Comparison of ENCODE assay signal across 1 cellular context in genomic region chr9:128438343-128439109, GRCh38.
A peak's percentile ranks its signal among the peaks of the same experiment; 100 is the strongest.
TF ChIP-seq lines count a peak whose summit lies in the region.

No MANE protein-coding gene starts in this region.

TF ChIP-seq in SK-N-SH, 30 proteins besides CTCF, POLR2A, EP300 and RAD21 (continued from another document):
- no peak for TF ChIP-seq REST (IDR thresholded peaks at IDR 0.05; ENCODE audit: low read depth, low read length)
- TF ChIP-seq, protein P1, sequence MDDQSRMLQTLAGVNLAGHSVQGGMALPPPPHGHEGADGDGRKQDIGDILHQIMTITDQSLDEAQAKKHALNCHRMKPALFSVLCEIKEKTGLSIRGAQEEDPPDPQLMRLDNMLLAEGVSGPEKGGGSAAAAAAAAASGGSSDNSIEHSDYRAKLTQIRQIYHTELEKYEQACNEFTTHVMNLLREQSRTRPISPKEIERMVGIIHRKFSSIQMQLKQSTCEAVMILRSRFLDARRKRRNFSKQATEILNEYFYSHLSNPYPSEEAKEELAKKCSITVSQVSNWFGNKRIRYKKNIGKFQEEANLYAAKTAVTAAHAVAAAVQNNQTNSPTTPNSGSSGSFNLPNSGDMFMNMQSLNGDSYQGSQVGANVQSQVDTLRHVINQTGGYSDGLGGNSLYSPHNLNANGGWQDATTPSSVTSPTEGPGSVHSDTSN (IDR thresholded peaks at IDR 0.05) = no peak
- 0 out of 2 replicates have a peak, but pooled peaks have one; percentile 54 for TF ChIP-seq SIN3A (IDR thresholded peaks at IDR 0.05; ENCODE audit: borderline replicate concordance, low read depth, low read length)
- TF ChIP-seq, protein P2, sequence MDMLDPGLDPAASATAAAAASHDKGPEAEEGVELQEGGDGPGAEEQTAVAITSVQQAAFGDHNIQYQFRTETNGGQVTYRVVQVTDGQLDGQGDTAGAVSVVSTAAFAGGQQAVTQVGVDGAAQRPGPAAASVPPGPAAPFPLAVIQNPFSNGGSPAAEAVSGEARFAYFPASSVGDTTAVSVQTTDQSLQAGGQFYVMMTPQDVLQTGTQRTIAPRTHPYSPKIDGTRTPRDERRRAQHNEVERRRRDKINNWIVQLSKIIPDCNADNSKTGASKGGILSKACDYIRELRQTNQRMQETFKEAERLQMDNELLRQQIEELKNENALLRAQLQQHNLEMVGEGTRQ (IDR thresholded peaks at IDR 0.05; ENCODE audit: borderline replicate concordance, low read depth, low read length) = no peak
- TF ChIP-seq MAX (IDR thresholded peaks at IDR 0.05; ENCODE audit: low read depth) = 0 out of 2 replicates have a peak, but pooled peaks have one; percentile 18
- no peak for TF ChIP-seq FOXM1 (IDR thresholded peaks at IDR 0.05; ENCODE audit: low read depth)
- TF ChIP-seq GATA2 (CRISPR knock-in tag; IDR thresholded peaks at IDR 0.05) = no peak
- no peak for TF ChIP-seq MEF2A (IDR thresholded peaks at IDR 0.05; ENCODE audit: borderline replicate concordance, low read depth)
- TF ChIP-seq NFIC (IDR thresholded peaks at IDR 0.05; ENCODE audit: borderline replicate concordance) = peak; percentile 79
- no peak for TF ChIP-seq TEAD4 (IDR thresholded peaks at IDR 0.05; ENCODE audit: borderline replicate concordance, insufficient read depth)
- no peak for TF ChIP-seq RFX5 (IDR thresholded peaks at IDR 0.05; ENCODE audit: low read length)
- peak; percentile 26; the same call in 1 of the 2 replicates for TF ChIP-seq MXI1 (IDR thresholded peaks at IDR 0.05; ENCODE audit: low read depth, low read length)
- TF ChIP-seq POLR2AphosphoS5 (IDR thresholded peaks at IDR 0.05; ENCODE audit: low read depth, low read length) = 0 out of 2 replicates have a peak, but pooled peaks have one; percentile 12
- TF ChIP-seq FOSL2 (IDR thresholded peaks at IDR 0.05; ENCODE audit: borderline replicate concordance, low read depth) = no peak
- TF ChIP-seq EZH2phosphoT487 (IDR thresholded peaks at IDR 0.05; ENCODE audit: borderline replicate concordance, low read depth) = no peak
